In the genomic region with DNA sequence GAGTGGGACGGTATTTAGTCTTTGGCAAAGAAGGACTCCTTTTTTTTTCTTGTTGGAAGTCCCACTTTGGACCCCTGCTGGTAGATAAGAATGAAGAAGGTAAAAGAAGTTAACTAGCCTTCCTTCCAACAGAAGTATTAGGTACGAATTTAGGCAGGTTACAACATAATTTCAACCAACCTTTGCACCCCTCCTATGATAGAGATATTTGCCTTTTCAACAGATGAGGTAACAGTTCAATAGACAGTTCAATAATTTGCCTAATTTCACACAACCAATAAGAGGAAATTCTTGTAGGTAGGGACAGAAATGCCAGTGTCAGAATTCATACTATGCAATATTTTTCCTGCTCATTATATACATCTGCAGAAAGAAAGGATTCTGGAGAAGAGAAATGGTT, we compare ENCODE assay signal across 25 cellular contexts.
"Had no signal": no experiment of that assay in that cellular context is flagged by ENCODE, and none has a peak within 500 bp of the region (broad histone marks: within the 10 kb centered on the region; RNA-seq: fewer than 3 reads in every experiment).

No MANE protein-coding gene starts in this region.

- H3K9me3 ChIP-seq: MG63, Peyer's patch had no signal

- FAIRE-seq: HTR-8/SVneo had no signal

- H3K4me3 ChIP-seq: MG63, Peyer's patch, SJCRH30 had no signal

- H3K36me3 ChIP-seq: MG63, Peyer's patch, SJCRH30 had no signal

- H3K27ac ChIP-seq: HL-60, Peyer's patch, SJCRH30 had no signal

- DNase-seq: Karpas-422; KBM-7; MG63; NCI-H1092 treated with DMSO at 0.1 percent for 48 hours; NCI-H1436; NCI-H187; NCI-H2029; NCI-H2081 treated with DMSO at 0.1 percent for 48 hours; NCI-H2171; NCI-H226; NCI-H446; NCI-H510A; NCI-H524 treated with DMSO at 0.1 percent for 48 hours; NCI-H69; NCI-H774; NK-92 treated with Interleukin-12 subunit alpha and Interleukin-12 subunit beta, amount 100 ng/mL, for 24 hours; PC-3; Peyer's patch; SHP77 treated with DMSO at 0.1 percent for 48 hours; SJCRH30; SW 1271; T-cell had no signal

- H3K4me1 ChIP-seq: Peyer's patch had no signal

- ATAC-seq: PC-3, Right ventricle myocardium inferior, T-cell had no signal

- H3K27me3 ChIP-seq: Peyer's patch, SJCRH30 had no signal
